ENCODE assay signal across 8 cellular contexts in genomic region chr11:46121724-46122477, GRCh38. TPM values are rescaled to one million over a fixed set of nuclear protein-coding genes. Genes with fewer than 3 reads are reported as not detected.
DNase-seq lines count a peak whose midpoint lies in the region; ATAC-seq and TF ChIP-seq lines count a peak whose summit lies in the region.

No MANE protein-coding gene starts in this region.

- no peaks in the 10 kb centered on the region for H3K27me3 Mint-ChIP-seq in activated T-helper 17 cell treated with anti-CD3 and anti-CD28 coated beads, Interleukin-2, amount 50 U/mL, for 72 hours
- no peaks in the 10 kb centered on the region for H3K27me3 Mint-ChIP-seq in nephron (ENCODE audit: low read depth)

- H3K9me3 Mint-ChIP-seq in activated T-helper 17 cell treated with anti-CD3 and anti-CD28 coated beads, Interleukin-2, amount 50 U/mL, for 72 hours, result no peaks in the 10 kb centered on the region
- no peaks in the 10 kb centered on the region for H3K9me3 Mint-ChIP-seq in nephron

- peak overlapping the region; percentile 92 for H3K4me3 Mint-ChIP-seq in activated T-helper 17 cell treated with anti-CD3 and anti-CD28 coated beads, Interleukin-2, amount 50 U/mL, for 72 hours
- H3K4me3 Mint-ChIP-seq in nephron, result peak overlapping the region; percentile 90 to 94 (median 93)

- H3K27ac Mint-ChIP-seq in activated T-helper 17 cell treated with anti-CD3 and anti-CD28 coated beads, Interleukin-2, amount 50 U/mL, for 72 hours, result peak overlapping the region; percentile 91
- H3K27ac Mint-ChIP-seq in nephron, result peak overlapping the region; percentile 93 to 99 (median 98)

- TF ChIP-seq CTCF in nephron (IDR thresholded peaks at IDR 0.05; ENCODE audit: unreplicated experiment in 3 of 3), result no peak

- H3K4me1 Mint-ChIP-seq in activated T-helper 17 cell treated with anti-CD3 and anti-CD28 coated beads, Interleukin-2, amount 50 U/mL, for 72 hours, result peaks cover 19% of the 10 kb centered on the region
- H3K4me1 Mint-ChIP-seq in nephron, result peaks cover 30% of the 10 kb centered on the region

- peak; percentile 45 for ATAC-seq in GM21723 (IDR thresholded peaks at IDR 0.05; ENCODE audit: unreplicated experiment)
- peak; percentile 57 for ATAC-seq in activated T-helper 17 cell treated with anti-CD3 and anti-CD28 coated beads, Interleukin-2, amount 50 U/mL, for 72 hours (replicated peaks)
- ATAC-seq in stimulated activated naive CD8-positive, alpha-beta T cell treated with anti-CD3 and anti-CD28 coated beads, Interleukin-15, Interleukin-2, amounts not matched to agents 100 U/mL and 50 U/mL, for 24 hours, result peak; percentile 39

- DNase-seq in DMS79 (lab: John Stamatoyannopoulos, UW), result peak; percentile 74
- DNase-seq in KG1 (lab: John Stamatoyannopoulos, UW), result peak; percentile 58
- peak; percentile 90 for DNase-seq in RKO (ENCODE audit: low spot score)
- DNase-seq in fibroblast of peridontal ligament (ENCODE audit: extremely low read depth), result peak; percentile 94
- DNase-seq in stimulated activated naive CD8-positive, alpha-beta T cell treated with anti-CD3 and anti-CD28 coated beads, Interleukin-15, Interleukin-2, amounts not matched to agents 100 U/mL and 50 U/mL, for 24 hours, result peak; percentile 71

- peaks cover 23% of the 10 kb centered on the region for H3K36me3 Mint-ChIP-seq in activated T-helper 17 cell treated with anti-CD3 and anti-CD28 coated beads, Interleukin-2, amount 50 U/mL, for 72 hours (ENCODE audit: low read depth)
- no peaks in the 10 kb centered on the region for H3K36me3 Mint-ChIP-seq in nephron (ENCODE audit: low read depth)

RNA-seq across cellular contexts. Expression of gene PHF21A, which starts 0.6 kb away (rescaled TPM):
- 10 to 100 TPM; 33.5 to 91.7 TPM for total RNA-seq in activated T-helper 17 cell treated with anti-CD3 and anti-CD28 coated beads, Interleukin-2, amount 50 U/mL, for 72 hours

Comparison
In these comparisons a context has a peak if more than half of its experiments do, and no peak if none do; other contexts are left out.
1. Peak in every context shown above with its lines: DNase-seq and ATAC-seq.